Comparison of ENCODE assay signal across 8 cellular contexts in genomic region chrX:152941328-152942111, GRCh38. TPM values are rescaled to one million over a fixed set of nuclear protein-coding genes. Genes with fewer than 3 reads are reported as not detected.
DNase-seq lines count a peak whose midpoint lies in the region; ATAC-seq and TF ChIP-seq lines count a peak whose summit lies in the region.

No MANE protein-coding gene starts in this region.

- peak overlapping the region; percentile 78 for H3K27ac Mint-ChIP-seq in T-helper 17 cell

- ATAC-seq in GM18499 (IDR thresholded peaks at IDR 0.05; ENCODE audit: insufficient read depth, unreplicated experiment), result peak; percentile 76
- ATAC-seq in HG02938 (IDR thresholded peaks at IDR 0.05; ENCODE audit: unreplicated experiment), result peak; percentile 91
- peak; percentile 99 for ATAC-seq in T-helper 17 cell

- H3K4me3 ChIP-seq in right atrium auricular region, result peak overlapping the region; percentile 47 to 56
- peak overlapping the region; percentile 38 to 41 for H3K4me3 ChIP-seq in uterus

- H3K27ac ChIP-seq in right atrium auricular region (peak overlapping the region; percentile 70 to 81), uterus (peak overlapping the region; percentile 83 to 84)

- TF ChIP-seq CTCF in right atrium auricular region (IDR thresholded peaks at IDR 0.05), result peak; percentile 65 to 87
- TF ChIP-seq CTCF in uterus (IDR thresholded peaks at IDR 0.05), result peak; percentile 75 to 95 (median 88)

- H3K27me3 ChIP-seq in right atrium auricular region (no peaks in the 10 kb centered on the region), uterus (no peaks in the 10 kb centered on the region)

- peak; percentile 82 for DNase-seq in NCI-H1694 (lab: John Stamatoyannopoulos, UW)
- peak; percentile 76 to 84 (median 83) for DNase-seq in T-helper 17 cell
- DNase-seq in anterior cingulate cortex (lab: John Stamatoyannopoulos, UW), result peak; percentile 8 to 90 (median 82)
- DNase-seq in right atrium auricular region (ENCODE audit: low spot score), result peak; percentile 91
- DNase-seq in pulmonary artery endothelial cell (ENCODE audit: low read depth, low spot score), result peak; percentile 63
- DNase-seq in uterus, result peak; percentile 89 to 91

- H3K9me3 ChIP-seq in T-helper 17 cell (ENCODE audit: control insufficient read depth, low read length, poor library complexity, severe bottlenecking) (no peaks in the 10 kb centered on the region), right atrium auricular region (no peaks in the 10 kb centered on the region), uterus (no peaks in the 10 kb centered on the region)

- peaks cover 5% of the 10 kb centered on the region for H3K4me1 Mint-ChIP-seq in T-helper 17 cell

- peaks cover 0 to 8% of the 10 kb centered on the region in 2 donors for H3K4me1 ChIP-seq in right atrium auricular region
- no peaks in the 10 kb centered on the region for H3K4me1 ChIP-seq in uterus

- peaks cover 3% of the 10 kb centered on the region for H3K36me3 Mint-ChIP-seq in T-helper 17 cell (ENCODE audit: low read depth)

- H3K27me3 Mint-ChIP-seq in T-helper 17 cell, result no peaks in the 10 kb centered on the region

- peak overlapping the region; percentile 78 for H3K4me3 Mint-ChIP-seq in T-helper 17 cell

- no peaks in the 10 kb centered on the region for H3K36me3 ChIP-seq in right atrium auricular region
- H3K36me3 ChIP-seq in uterus, result no peaks in the 10 kb centered on the region

- TF ChIP-seq POLR2A in uterus (IDR thresholded peaks at IDR 0.05), result peak in 1 of 2 donors; percentile 26

- intact Hi-C loops in uterus (cut with DNase I; ENCODE audit: low total_unique reads), result no loop called here

RNA-seq across cellular contexts. Expression of gene ZNF185, which starts 43.7 kb away (rescaled TPM):
- total RNA-seq in T-helper 17 cell (10 to 100 TPM in 1 of 2 donors, 1 to 10 TPM in 1; 2.7 to 40.2 TPM), right atrium auricular region (1 to 10 TPM; 1.3 to 2.0 TPM), pulmonary artery endothelial cell (15.8 and 33.3 TPM in 2 replicates), uterus (10 to 100 TPM in 2 of 4 donors, 1 to 10 TPM in 2; 1.3 to 32.6 (median 12.1) TPM)

RNA-seq across cellular contexts. Expression of gene PNMA5, which starts 52.4 kb away (rescaled TPM):
- total RNA-seq in T-helper 17 cell (under 1 TPM; 0.07 to 0.16 TPM), right atrium auricular region (not detected), pulmonary artery endothelial cell (not detected in 2 replicates), uterus (under 1 TPM in 1 of 4 donors, not detected in 3; 0.07 TPM)

Comparison
In these comparisons a context has a peak if more than half of its experiments do, and no peak if none do; other contexts are left out.
1. Peak in every context shown above with its lines: DNase-seq, ATAC-seq, H3K4me3 ChIP-seq and H3K27ac ChIP-seq.